Comparison of ENCODE assay signal across 26 cellular contexts in genomic region chr6:130212215-130212874, GRCh38. TPM values are rescaled to one million over a fixed set of nuclear protein-coding genes. Genes with fewer than 3 reads are reported as not detected.
DNase-seq lines count a peak whose midpoint lies in the region; ATAC-seq and TF ChIP-seq lines count a peak whose summit lies in the region.
"Had no signal": no experiment of that assay in that cellular context is flagged by ENCODE, and none has a peak within 500 bp of the region (broad histone marks: within the 10 kb centered on the region; RNA-seq: fewer than 3 reads in every experiment).

No MANE protein-coding gene starts in this region.

- H4K20me1 ChIP-seq in neural progenitor cell (ENCODE audit: low read depth): no peaks in the 10 kb centered on the region

- no peak for TF ChIP-seq CTCF in neural progenitor cell (IDR thresholded peaks at IDR 0.05)

- POLR2A ChIA-PET in T-cell (lab: Charles Lee): interaction anchor here in 1 of 2 donors (0.9 kb wide), 1 partner anchor 11 kb away, joined by 5 read pairs; the partner anchor contains the start of gene SAMD3

- no peak for ATAC-seq in activated T-cell treated with anti-CD3 and anti-CD28 coated beads, Interleukin-2, amount 50 U/mL, for 4 hours
- no peak for ATAC-seq in T-cell (replicated peaks in 1 of 4)
- ATAC-seq in central memory CD8-positive, alpha-beta T cell (replicated peaks; ENCODE audit: extremely low read depth, poor library complexity, severe bottlenecking): no peak
- no peak for ATAC-seq in HG03196 (IDR thresholded peaks at IDR 0.05; ENCODE audit: unreplicated experiment)
- ATAC-seq: sciatic nerve had no signal

- H3F3A ChIP-seq in neural progenitor cell (ENCODE audit: low read depth): no peaks in the 10 kb centered on the region

- CTCF ChIA-PET in T-cell (lab: Charles Lee): interaction anchor here (0.6 to 2.0 kb wide), 4 partner anchors 8 to 80 kb away, joined by 3 to 9 read pairs (median 4); partner anchors contain the start of gene SAMD3 (in 1 of the 2)

- peaks cover 6% of the 10 kb centered on the region for H3K4me1 ChIP-seq in neural progenitor cell
- H3K4me1 ChIP-seq: ascending aorta, suprapubic skin, vagina had no signal

- H3K79me2 ChIP-seq in neural progenitor cell (ENCODE audit: low read depth): no peaks in the 10 kb centered on the region

- H3K27me3 Mint-ChIP-seq in activated T-cell treated with anti-CD3 and anti-CD28 coated beads, Interleukin-2, amount 50 U/mL, for 4 hours (ENCODE audit: low read depth): no peaks in the 10 kb centered on the region
- no peaks in the 10 kb centered on the region for H3K27me3 Mint-ChIP-seq in T-cell
- no peaks in the 10 kb centered on the region for H3K27me3 Mint-ChIP-seq in central memory CD8-positive, alpha-beta T cell
- no peaks in the 10 kb centered on the region for H3K27me3 Mint-ChIP-seq in neural progenitor cell (ENCODE audit: insufficient read depth, low read depth)

- H3K36me3 ChIP-seq in neural progenitor cell: no peaks in the 10 kb centered on the region
- H3K36me3 ChIP-seq: ascending aorta, suprapubic skin, vagina had no signal

- H3K27me3 ChIP-seq in neural progenitor cell: no peaks in the 10 kb centered on the region
- H3K27me3 ChIP-seq: ascending aorta, suprapubic skin, vagina had no signal

- no peak overlapping the region for H3K27ac ChIP-seq in neural progenitor cell
- H3K27ac ChIP-seq: ascending aorta, suprapubic skin, vagina had no signal

- H3K27ac Mint-ChIP-seq in T-cell: peak overlapping the region; percentile 66 to 77
- peak overlapping the region; percentile 78 for H3K27ac Mint-ChIP-seq in central memory CD8-positive, alpha-beta T cell (ENCODE audit: low read depth)
- H3K27ac Mint-ChIP-seq in neural progenitor cell: no peak overlapping the region
- H3K27ac Mint-ChIP-seq: CD14-positive monocyte, memory B cell, nephron had no signal

- no peaks in the 10 kb centered on the region for H3K9me3 ChIP-seq in neural progenitor cell (ENCODE audit: low read depth)
- H3K9me3 ChIP-seq: ascending aorta, suprapubic skin, vagina had no signal

- peaks cover 70% of the 10 kb centered on the region for H3K4me1 Mint-ChIP-seq in activated T-cell treated with anti-CD3 and anti-CD28 coated beads, Interleukin-2, amount 50 U/mL, for 4 hours (ENCODE audit: low read depth)
- H3K4me1 Mint-ChIP-seq in T-cell (peaks cover 72 to 78% (median 78%) of the 10 kb centered on the region in 3 donors), neural progenitor cell (no peaks in the 10 kb centered on the region)
- H3K4me1 Mint-ChIP-seq in central memory CD8-positive, alpha-beta T cell: peaks cover 57% of the 10 kb centered on the region
- H3K4me1 Mint-ChIP-seq: nephron had no signal

- no peak for DNase-seq in activated T-cell treated with anti-CD3 and anti-CD28 coated beads, Interleukin-2, amount 50 U/mL, for 4 hours
- no peak for DNase-seq in activated T-cell treated with anti-CD3 and anti-CD28 coated beads, Interleukin-2, amount 50 U/mL, for 48 hours
- DNase-seq in T-cell: no peak
- no peak for DNase-seq in central memory CD8-positive, alpha-beta T cell (ENCODE audit: low spot score in 2 of 2)
- DNase-seq in neural progenitor cell (ENCODE audit: low spot score): no peak
- DNase-seq in HuH-7.5 (ENCODE audit: low spot score): no peak
- no peak for DNase-seq in KG1 (lab: John Stamatoyannopoulos, UW)
- DNase-seq: ACHN; activated CD4-positive, alpha-beta T cell treated with anti-CD3 and anti-CD28 coated beads, Interleukin-2, amount 50 U/mL, for 4 hours; central memory CD4-positive, alpha-beta T cell; DMS53; Kasumi-1; NCI-H1048; NCI-H1930; NCI-H226; NCI-H774; stimulated activated CD4-positive, alpha-beta T cell treated with anti-CD3 and anti-CD28 coated beads, Interleukin-15, amount 100 ng/mL, for 24 hours had no signal

- no peaks in the 10 kb centered on the region for H3K9me3 Mint-ChIP-seq in activated T-cell treated with anti-CD3 and anti-CD28 coated beads, Interleukin-2, amount 50 U/mL, for 4 hours
- H3K9me3 Mint-ChIP-seq in T-cell: no peaks in the 10 kb centered on the region
- H3K9me3 Mint-ChIP-seq in central memory CD8-positive, alpha-beta T cell: no peaks in the 10 kb centered on the region
- H3K9me3 Mint-ChIP-seq in neural progenitor cell: peaks cover 4% of the 10 kb centered on the region
- H3K9me3 Mint-ChIP-seq: memory B cell, nephron had no signal

- peaks cover 23% of the 10 kb centered on the region for H3K36me3 Mint-ChIP-seq in activated T-cell treated with anti-CD3 and anti-CD28 coated beads, Interleukin-2, amount 50 U/mL, for 4 hours (ENCODE audit: insufficient read depth)
- H3K36me3 Mint-ChIP-seq in T-cell (peaks cover 41% of the 10 kb centered on the region), neural progenitor cell (peaks cover 4% of the 10 kb centered on the region)
- peaks cover 63% of the 10 kb centered on the region for H3K36me3 Mint-ChIP-seq in central memory CD8-positive, alpha-beta T cell (ENCODE audit: insufficient read depth)
- H3K36me3 Mint-ChIP-seq: CD14-positive monocyte, memory B cell had no signal

- H2AFZ ChIP-seq in neural progenitor cell (replicated peaks): peak overlapping the region; percentile 30

- H3K9ac ChIP-seq in neural progenitor cell: no peak overlapping the region

- peak overlapping the region; percentile 70 for H3K4me3 Mint-ChIP-seq in activated T-cell treated with anti-CD3 and anti-CD28 coated beads, Interleukin-2, amount 50 U/mL, for 4 hours
- H3K4me3 Mint-ChIP-seq in T-cell (peak overlapping the region; percentile 71 to 78 (median 75)), neural progenitor cell (no peak overlapping the region)
- peak overlapping the region; percentile 79 for H3K4me3 Mint-ChIP-seq in central memory CD8-positive, alpha-beta T cell
- H3K4me3 Mint-ChIP-seq: CD14-positive monocyte, memory B cell, nephron had no signal

- H3K4me3 ChIP-seq in neural progenitor cell: no peak overlapping the region
- H3K4me3 ChIP-seq: ascending aorta, suprapubic skin, vagina had no signal

- no peak overlapping the region for H3K4me2 ChIP-seq in neural progenitor cell

RNA-seq across cellular contexts. Expression of gene SAMD3, which starts 10.4 kb away (rescaled TPM):
- 1 to 10 TPM; 2.1 to 2.9 (median 2.2) TPM for total RNA-seq in activated T-cell treated with anti-CD3 and anti-CD28 coated beads, Interleukin-2, amount 50 U/mL, for 4 hours
- total RNA-seq in T-cell (10 to 100 TPM; 27.5 to 73.8 (median 38.5) TPM), neural progenitor cell (ENCODE audit: low replicate concordance) (0.19 and 2.0 TPM in 2 replicates)
- total RNA-seq: ascending aorta, HT-29 had no signal
